ENCODE assay signal across 10 cellular contexts in genomic region chr14:26841920-26842741, GRCh38.
DNase-seq lines count a peak whose midpoint lies in the region; ATAC-seq and TF ChIP-seq lines count a peak whose summit lies in the region.
"Had no signal": no experiment of that assay in that cellular context is flagged by ENCODE, and none has a peak within 500 bp of the region (broad histone marks: within the 10 kb centered on the region; RNA-seq: fewer than 3 reads in every experiment).

No MANE protein-coding gene starts in this region.

- peak; percentile 81 to 97 for TF ChIP-seq EP300 in tibial nerve (IDR thresholded peaks at IDR 0.05)

- no peak overlapping the region for H3K4me3 ChIP-seq in kidney epithelial cell (ENCODE audit: low read depth, low read length)
- H3K4me3 ChIP-seq in tibial nerve: no peak overlapping the region

- H3K9me3 ChIP-seq in tibial nerve: no peaks in the 10 kb centered on the region

- TF ChIP-seq CTCF in kidney epithelial cell (IDR thresholded peaks at IDR 0.05; ENCODE audit: insufficient read depth, low read length, poor library complexity, severe bottlenecking): no peak
- no peak for TF ChIP-seq CTCF in tibial nerve (IDR thresholded peaks at IDR 0.05)

- ATAC-seq in HG03342 (IDR thresholded peaks at IDR 0.05; ENCODE audit: unreplicated experiment): no peak
- ATAC-seq: natural killer cell treated with Interleukin-12 subunit alpha and Interleukin-12 subunit beta and Interleukin-15 and Interleukin-18, amount 100 ng/mL, for 72 hours had no signal

- peak overlapping the region; percentile 54 to 86 (median 74) for H3K27ac ChIP-seq in tibial nerve

- H3K4me1 ChIP-seq in tibial nerve: peaks cover 0 to 31% (median 3%) of the 10 kb centered on the region in 4 donors

- H3K36me3 ChIP-seq in kidney epithelial cell (ENCODE audit: control insufficient read depth, insufficient read depth, low read length): no peaks in the 10 kb centered on the region
- H3K36me3 ChIP-seq in tibial nerve: no peaks in the 10 kb centered on the region

- DNase-seq in HuH-7.5 (ENCODE audit: low spot score) (peak; percentile 34), astrocyte of the hippocampus (ENCODE audit: low read depth, low spot score) (peak; percentile 94), kidney epithelial cell (ENCODE audit: low read depth) (peak; percentile 95), tibial nerve (ENCODE audit: low spot score in 2 of 2) (peak; percentile 46 to 87), NCI-H2171 treated with DMSO at 0.1 percent for 48 hours (lab: John Stamatoyannopoulos, UW) (no peak), NK-92 (lab: John Stamatoyannopoulos, UW; ENCODE audit: unreplicated experiment) (no peak)
- DNase-seq in stimulated activated naive CD4-positive, alpha-beta T cell (lab: John Stamatoyannopoulos, UW): no peak
- DNase-seq: NCI-H524 treated with DMSO at 0.1 percent for 48 hours had no signal

- TF ChIP-seq POLR2A in tibial nerve (IDR thresholded peaks at IDR 0.05): no peak

- 39 to 43% methylated on average over 3 of the region's 3 CpGs for WGBS in tibial nerve, 2 donors

- H3K27me3 ChIP-seq in kidney epithelial cell (ENCODE audit: control insufficient read depth, insufficient read depth, low read length) (no peaks in the 10 kb centered on the region), tibial nerve (no peaks in the 10 kb centered on the region)

Comparison
In these comparisons a context has a peak if more than half of its experiments do, and no peak if none do; other contexts are left out.
1. DNase-seq: peak in HuH-7.5 (single experiment), astrocyte of the hippocampus (single experiment), kidney epithelial cell (single experiment) and tibial nerve (2 of 2); none in NCI-H2171 treated with DMSO at 0.1 percent for 48 hours (single experiment), NK-92 (single experiment) and stimulated activated naive CD4-positive, alpha-beta T cell (0 of 6).